In genomic region chr16:21952040-21952792, GRCh38 we compare ENCODE assay signal across 8 cellular contexts. TPM values are rescaled to one million over a fixed set of nuclear protein-coding genes. Genes with fewer than 3 reads are reported as not detected.
DNase-seq lines count a peak whose midpoint lies in the region; ATAC-seq lines count a peak whose summit lies in the region.

No MANE protein-coding gene starts in this region.

- no peaks in the 10 kb centered on the region for H3K9me3 ChIP-seq in effector memory CD4-positive, alpha-beta T cell (ENCODE audit: control insufficient read depth, low read length)
- no peaks in the 10 kb centered on the region for H3K9me3 ChIP-seq in mesodermal cell (ENCODE audit: control insufficient read depth, low read length)

- DNase-seq in AG08395 (ENCODE audit: low spot score) (peak; percentile 58), NCI-H774 (lab: John Stamatoyannopoulos, UW) (peak; percentile 20)
- peak; percentile 43 to 67 for DNase-seq in activated CD8-positive, alpha-beta memory T cell treated with anti-CD3 and anti-CD28 coated beads for 4 hours (ENCODE audit: low read depth in 2 of 2)
- DNase-seq in effector memory CD4-positive, alpha-beta T cell: peak; percentile 51 to 73 (median 68)
- DNase-seq in stimulated activated CD8-positive, alpha-beta memory T cell treated with anti-CD3 and anti-CD28 coated beads, Interleukin-15, amount 100 ng/mL, for 48 hours (ENCODE audit: low read depth in 2 of 2): peak; percentile 61 to 67

- H3K36me3 ChIP-seq in effector memory CD4-positive, alpha-beta T cell (ENCODE audit: control insufficient read depth, insufficient read depth, low read length): peaks cover 3% of the 10 kb centered on the region
- peaks cover 19% of the 10 kb centered on the region for H3K36me3 ChIP-seq in mesodermal cell (ENCODE audit: control insufficient read depth, insufficient read depth, low read length)

- peak overlapping the region; percentile 99 for H3K27ac ChIP-seq in effector memory CD4-positive, alpha-beta T cell (ENCODE audit: insufficient read depth, low read length, poor library complexity, severe bottlenecking)
- H3K27ac ChIP-seq in mesodermal cell (ENCODE audit: low read depth, low read length, severe bottlenecking): peak overlapping the region; percentile 98

- peak overlapping the region; percentile 95 for H3K4me3 ChIP-seq in effector memory CD4-positive, alpha-beta T cell (ENCODE audit: insufficient read depth, low read depth, low read length, poor library complexity, severe bottlenecking)
- H3K4me3 ChIP-seq in mesodermal cell (ENCODE audit: extremely low read depth, insufficient read depth, low read length, poor library complexity, severe bottlenecking): peak overlapping the region; percentile 99

- WGBS in mesodermal cell (ENCODE audit: insufficient coverage in 2 of 2), 2 experiments: 6% methylated on average over 17 to 22 of the region's 24 CpGs

- ATAC-seq in GM18873 (IDR thresholded peaks at IDR 0.05; ENCODE audit: low FRiP score, unreplicated experiment) (peak; percentile 16), HG03342 (IDR thresholded peaks at IDR 0.05; ENCODE audit: unreplicated experiment) (peak; percentile 27)

- peaks cover 26% of the 10 kb centered on the region for H3K4me1 ChIP-seq in effector memory CD4-positive, alpha-beta T cell (ENCODE audit: control insufficient read depth, insufficient read depth, low read length, poor library complexity, severe bottlenecking)
- H3K4me1 ChIP-seq in mesodermal cell (ENCODE audit: control insufficient read depth, insufficient read depth, low read length, poor library complexity, severe bottlenecking): peaks cover 3% of the 10 kb centered on the region

- H3K27me3 ChIP-seq in effector memory CD4-positive, alpha-beta T cell (replicated peaks; ENCODE audit: control insufficient read depth, insufficient read depth, low read length, poor library complexity, severe bottlenecking): no peaks in the 10 kb centered on the region

RNA-seq across cellular contexts. Expression of gene UQCRC2, which starts 0.9 kb away (rescaled TPM):
- polyA plus RNA-seq in mesodermal cell (2013, experiment 1 of 2): 222 TPM
- polyA plus RNA-seq in mesodermal cell (2013, experiment 2 of 2): 215 TPM

RNA-seq across cellular contexts. Expression of gene PDZD9, which starts 48.7 kb away (rescaled TPM):
- not detected for polyA plus RNA-seq in mesodermal cell (2013, experiment 1 of 2)
- polyA plus RNA-seq in mesodermal cell (2013, experiment 2 of 2): not detected

RNA-seq across cellular contexts. Expression of gene MOSMO, which starts 55.7 kb away (rescaled TPM):
- polyA plus RNA-seq in mesodermal cell (2013, experiment 1 of 2): 13.2 TPM
- polyA plus RNA-seq in mesodermal cell (2013, experiment 2 of 2): 14.0 TPM

Comparison
In these comparisons a context has a peak if more than half of its experiments do, and no peak if none do; other contexts are left out.
1. Peak in every context shown above with its lines: DNase-seq, ATAC-seq, H3K4me3 ChIP-seq and H3K27ac ChIP-seq.